Comparison of ENCODE assay signal across 26 cellular contexts in the genomic region with DNA sequence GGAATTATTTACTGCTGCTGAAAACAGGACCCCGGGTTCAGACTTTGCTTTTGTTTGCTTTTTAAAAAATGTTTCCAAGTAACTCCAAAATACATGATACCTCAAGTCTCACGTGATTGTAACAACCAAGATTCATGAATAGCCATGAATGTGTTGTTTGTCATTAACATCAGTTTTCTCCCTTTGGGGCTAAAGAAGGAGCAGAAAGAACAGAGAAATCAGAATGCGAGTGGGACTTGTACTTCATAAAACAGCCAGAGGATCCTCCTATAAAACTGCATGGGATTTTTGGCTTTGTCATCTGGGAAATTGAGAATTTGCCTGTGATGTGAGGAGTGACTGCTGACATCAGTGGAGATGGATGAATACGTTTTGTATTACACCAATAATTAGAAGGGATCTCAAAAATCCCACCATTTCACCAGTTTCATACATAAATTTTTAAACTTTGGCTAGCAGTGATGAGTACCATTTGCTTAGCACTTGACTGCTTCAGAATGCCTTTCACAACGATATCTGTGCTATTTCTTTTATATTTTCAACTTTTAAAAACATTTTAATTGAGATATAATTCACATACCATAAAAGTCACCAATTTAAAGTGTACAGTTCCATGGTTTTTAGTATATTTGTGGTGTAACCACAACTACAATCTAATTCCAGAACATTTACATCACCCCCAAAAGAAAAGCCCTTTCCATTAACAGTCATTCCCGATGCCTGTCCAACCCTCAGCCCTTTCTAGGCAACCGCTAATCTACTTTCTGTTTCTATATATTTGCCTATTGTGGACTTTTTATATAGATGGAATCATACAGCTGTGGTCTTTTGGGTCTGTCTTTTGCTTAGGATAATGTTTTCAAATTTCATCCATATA.
DNase-seq lines count a peak whose midpoint lies in the region; ATAC-seq, FAIRE-seq and TF ChIP-seq lines count a peak whose summit lies in the region.
"Had no signal": no experiment of that assay in that cellular context is flagged by ENCODE, and none has a peak within 500 bp of the region (broad histone marks: within the 10 kb centered on the region; RNA-seq: fewer than 3 reads in every experiment).

No MANE protein-coding gene starts in this region.

- TF ChIP-seq CTCF in Calu3 (IDR thresholded peaks at IDR 0.05; ENCODE audit: unreplicated experiment) (no peak), PC-9 (conservative IDR thresholded peaks at IDR 0.05) (no peak), body of pancreas (IDR thresholded peaks at IDR 0.05) (no peak), pancreas (IDR thresholded peaks at IDR 0.05) (no peak), RWPE1 (conservative IDR thresholded peaks at IDR 0.05; ENCODE audit: low read depth) (no peak)

- H3K27me3 ChIP-seq in PC-9 (ENCODE audit: insufficient read depth, low read depth) (no peaks in the 10 kb centered on the region), body of pancreas (no peaks in the 10 kb centered on the region), pancreas (no peaks in the 10 kb centered on the region)
- H3K27me3 ChIP-seq: dorsolateral prefrontal cortex, gastrocnemius medialis, ovary had no signal

- DNase-seq in Calu3 (no peak), PC-9 (no peak), body of pancreas (no peak), pancreas (no peak), RWPE1 (ENCODE audit: low spot score) (no peak), pons (ENCODE audit: low spot score) (no peak), mucosa of gallbladder (ENCODE audit: low spot score) (no peak), Right ventricle myocardium inferior (ENCODE audit: missing footprints) (no peak)
- DNase-seq: activated CD8-positive, alpha-beta T cell treated with anti-CD3 and anti-CD28 coated beads, Interleukin-2, amount 10 ng/mL, durations not matched to agents 7 days and 5 days; activated effector memory CD4-positive, alpha-beta T cell treated with Interleukin-2 at 50 U/mL for 16 hours; dorsolateral prefrontal cortex; gastrocnemius medialis; GOT3; KBM-7; MM.1S; NCI-H1417; NCI-H2029 treated with DMSO at 0.1 percent for 48 hours; NCI-H2227 treated with DMSO at 0.1 percent for 48 hours; stimulated activated CD4-positive, alpha-beta T cell treated with anti-CD3 and anti-CD28 coated beads, Interleukin-12 subunit alpha, Interleukin-12 subunit beta, amount 100 ng/mL, for 4 hours; stimulated activated CD4-positive, alpha-beta T cell treated with anti-CD3 and anti-CD28 coated beads, Interleukin-4, amount 100 ng/mL, for 1 hour; T-helper 2 cell had no signal

- ATAC-seq in body of pancreas, result no peak
- ATAC-seq in pancreas, result no peak
- ATAC-seq in Right ventricle myocardium inferior, result no peak
- ATAC-seq: activated CD8-positive, alpha-beta T cell treated with anti-CD3 and anti-CD28 coated beads, Interleukin-2, amount 10 ng/mL, durations not matched to agents 7 days and 5 days; gastrocnemius medialis; SK-N-SH treated with all-trans-retinoic acid at 6 μM for 48 hours had no signal

- H3K4me1 Mint-ChIP-seq in Calu3 (ENCODE audit: low read depth, unreplicated experiment), result peaks cover 56% of the 10 kb centered on the region

- H3K27me3 Mint-ChIP-seq in Calu3 (ENCODE audit: unreplicated experiment), result no peaks in the 10 kb centered on the region
- H3K27me3 Mint-ChIP-seq: activated naive CD8-positive, alpha-beta T cell had no signal

- H3K36me3 Mint-ChIP-seq in Calu3 (ENCODE audit: insufficient read depth, unreplicated experiment), result peaks cover 18% of the 10 kb centered on the region
- H3K36me3 Mint-ChIP-seq: activated naive CD8-positive, alpha-beta T cell had no signal

- peaks cover 4% of the 10 kb centered on the region for H3K9me3 Mint-ChIP-seq in Calu3 (ENCODE audit: low read depth, unreplicated experiment)

- H3K4me3 Mint-ChIP-seq in Calu3 (ENCODE audit: low read depth, unreplicated experiment), result no peak overlapping the region
- H3K4me3 Mint-ChIP-seq: activated CD8-positive, alpha-beta T cell treated with anti-CD3 and anti-CD28 coated beads, Interleukin-2, amount 10 ng/mL, durations not matched to agents 7 days and 5 days; activated naive CD8-positive, alpha-beta T cell had no signal

- H4K20me1 ChIP-seq in PC-9 (ENCODE audit: insufficient read depth), result no peaks in the 10 kb centered on the region

- no peak for FAIRE-seq in pancreas (lab: Jason Lieb, UNC)
- FAIRE-seq: D721Med had no signal

- 84 to 86% methylated on average over 7 of the region's 7 CpGs for WGBS in body of pancreas, 2 donors
- WGBS in pancreas, 2 donors, result 77 to 80% methylated on average over 7 of the region's 7 CpGs

- peak overlapping the region; percentile 72 for H3K4me2 ChIP-seq in PC-9

- H3F3A ChIP-seq in PC-9 (ENCODE audit: insufficient read depth, low read depth), result peaks cover 32% of the 10 kb centered on the region

- intact Hi-C loops in Calu3 (cut with micrococcal nuclease; ENCODE audit: unreplicated experiment), result loop anchor here (5.0 kb wide), 4 partner anchors 47 to 457 kb away; a partner anchor contains a TSS
- intact Hi-C loops in PC-9 (cut with micrococcal nuclease; ENCODE audit: unreplicated experiment), result loop anchor here (10.0 kb wide), 1 partner anchor 275 kb away; no protein-coding TSS in a partner anchor
- intact Hi-C loops in body of pancreas (cut with DNase I), result no loop called here
- intact Hi-C loops in pancreas (cut with DNase I), result no loop called here
- intact Hi-C loops in Right ventricle myocardium inferior (cut with DNase I), result loop anchor here (2.0 to 10.0 kb wide), 2 partner anchors 61 to 105 kb away; no protein-coding TSS in a partner anchor

- H3K4me3 ChIP-seq in PC-9, result peak overlapping the region; percentile 24; the same call in 1 of the 2 replicates
- no peak overlapping the region for H3K4me3 ChIP-seq in body of pancreas
- no peak overlapping the region for H3K4me3 ChIP-seq in pancreas
- H3K4me3 ChIP-seq: dorsolateral prefrontal cortex, gastrocnemius medialis, ovary had no signal

- H3K27ac Mint-ChIP-seq in Calu3 (ENCODE audit: unreplicated experiment), result peak overlapping the region; percentile 87
- H3K27ac Mint-ChIP-seq: activated CD8-positive, alpha-beta T cell treated with anti-CD3 and anti-CD28 coated beads, Interleukin-2, amount 10 ng/mL, durations not matched to agents 7 days and 5 days had no signal

- BruUV-seq in Calu3 (replicated peaks; lab: Mats Ljungman, UMichigan), result no TSS peak
- BruUV-seq in PC-9 (replicated peaks; lab: Mats Ljungman, UMichigan), result no TSS peak

- no peaks in the 10 kb centered on the region for H3K36me3 ChIP-seq in PC-9 (ENCODE audit: low read depth)
- no peaks in the 10 kb centered on the region for H3K36me3 ChIP-seq in body of pancreas (replicated peaks in 1 of 2; ENCODE audit: insufficient read depth in 1 of 2, low read depth in 2 of 2)
- no peaks in the 10 kb centered on the region for H3K36me3 ChIP-seq in pancreas
- H3K36me3 ChIP-seq: gastrocnemius medialis, ovary had no signal

- peak overlapping the region; percentile 74; the same call in 1 of the 2 replicates for H2AFZ ChIP-seq in PC-9

- TF ChIP-seq POLR2A in body of pancreas (IDR thresholded peaks at IDR 0.05), result no peak

- no peaks in the 10 kb centered on the region for H3K9me2 ChIP-seq in PC-9 (ENCODE audit: insufficient read depth)

- POLR2A ChIA-PET in PC-9 (lab: Charles Lee; ENCODE audit: unreplicated experiment) (no interaction called here), RWPE1 (lab: Yijun Ruan, JAX; ENCODE audit: low non-redundant PET) (no interaction called here)

- H3K4me1 ChIP-seq in PC-9 (replicated peaks; ENCODE audit: insufficient read depth) (peaks cover 53% of the 10 kb centered on the region), body of pancreas (peaks cover 46% of the 10 kb centered on the region), pancreas (peaks cover 23 to 42% (median 24%) of the 10 kb centered on the region in 3 donors)

- H3K79me2 ChIP-seq in PC-9 (ENCODE audit: low read depth), result no peaks in the 10 kb centered on the region

- peak overlapping the region; percentile 87 for H3K27ac ChIP-seq in PC-9
- H3K27ac ChIP-seq in body of pancreas, result peak overlapping the region; percentile 11 to 83 (median 78)
- peak overlapping the region; percentile 35 to 80 (median 60) for H3K27ac ChIP-seq in pancreas
- no peak overlapping the region for H3K27ac ChIP-seq in RWPE1
- H3K27ac ChIP-seq: C4-2B, dorsolateral prefrontal cortex, gastrocnemius medialis had no signal

- H3K9me3 ChIP-seq in PC-9 (ENCODE audit: insufficient read depth, low read depth) (0 out of 2 replicates have a peak, but pooled peaks cover 12% of the 10 kb centered on the region), body of pancreas (no peaks in the 10 kb centered on the region), pancreas (no peaks in the 10 kb centered on the region)
- H3K9me3 ChIP-seq: gastrocnemius medialis, ovary had no signal

- CTCF ChIA-PET in Calu3 (lab: Charles Lee), result no interaction called here
- CTCF ChIA-PET in PC-9 (lab: Charles Lee), result no interaction called here
- CTCF ChIA-PET in RWPE1 (lab: Yijun Ruan, JAX), result no interaction called here

Comparison
In these comparisons a context has a peak if more than half of its experiments do, and no peak if none do; other contexts are left out.
1. intact Hi-C loops: an anchor here in Calu3 (5.0 kb wide), PC-9 (10.0 kb wide) and Right ventricle myocardium inferior (2.0 to 10.0 kb wide); none called in body of pancreas and pancreas.